In genomic region chr4:52100062-52100461, GRCh38 we compare ENCODE assay signal across 20 cellular contexts. TPM values are rescaled to one million over a fixed set of nuclear protein-coding genes. Genes with fewer than 3 reads are reported as not detected.
A peak's percentile ranks its signal among the peaks of the same experiment; 100 is the strongest.
DNase-seq lines count a peak whose midpoint lies in the region; ATAC-seq and TF ChIP-seq lines count a peak whose summit lies in the region.
"Had no signal": no experiment of that assay in that cellular context is flagged by ENCODE, and none has a peak within 500 bp of the region (broad histone marks: within the 10 kb centered on the region; RNA-seq: fewer than 3 reads in every experiment).

No MANE protein-coding gene starts in this region.

- ATAC-seq in GM19372 (IDR thresholded peaks at IDR 0.05; ENCODE audit: low read depth, unreplicated experiment) (peak; percentile 81), HG03342 (IDR thresholded peaks at IDR 0.05; ENCODE audit: unreplicated experiment) (peak; percentile 81), sciatic nerve (peak; percentile 39)
- no peak for ATAC-seq in activated CD8-positive, alpha-beta memory T cell treated with anti-CD3 and anti-CD28 coated beads, Interleukin-2, amount 10 ng/mL, durations not matched to agents 7 days and 5 days
- ATAC-seq: activated CD4-positive, alpha-beta T cell treated with anti-CD3 and anti-CD28 coated beads for 36 hours; GM12878; naive thymus-derived CD4-positive, alpha-beta T cell had no signal

- no peak for TF ChIP-seq POLR2A in ovary (IDR thresholded peaks at IDR 0.05)

- WGBS in mammary epithelial cell (ENCODE audit: low coverage, missing lambda C conversion rate): 6% methylated on average over 2 of the region's 2 CpGs
- WGBS in ovary, 3 donors: 25 to 39% (median 29%) methylated on average over 2 of the region's 2 CpGs

- H3K27me3 ChIP-seq in mammary epithelial cell (ENCODE audit: insufficient read depth, low read length): no peaks in the 10 kb centered on the region
- H3K27me3 ChIP-seq in ovary: no peaks in the 10 kb centered on the region
- H3K27me3 ChIP-seq: BLaER1 treated with 17β-estradiol and CSF1 and Interleukin-3, amounts not matched to agents 10 nM and 100 nM; hepatocyte; tibial artery had no signal

- no peaks in the 10 kb centered on the region for H3K4me1 Mint-ChIP-seq in activated CD8-positive, alpha-beta memory T cell treated with anti-CD3 and anti-CD28 coated beads, Interleukin-2, amount 10 ng/mL, durations not matched to agents 7 days and 5 days
- H3K4me1 Mint-ChIP-seq: activated CD4-positive, alpha-beta T cell treated with anti-CD3 and anti-CD28 coated beads for 36 hours; naive thymus-derived CD4-positive, alpha-beta T cell had no signal

- no peak for TF ChIP-seq CTCF in mammary epithelial cell (conservative IDR thresholded peaks at IDR 0.05 in 1 of 2, IDR thresholded peaks at IDR 0.05 in 1 of 2; ENCODE audit: extremely low read depth in 1 of 2, insufficient read depth in 1 of 2, low read depth in 1 of 2, low read length in 2 of 2)
- no peak for TF ChIP-seq CTCF in ovary (IDR thresholded peaks at IDR 0.05)

- intact Hi-C loops in mammary epithelial cell (cut with micrococcal nuclease) (loop anchor here (5.0 kb wide), 3 partner anchors 48 to 277 kb away; partner anchors contain the start of genes SGCB and SPATA18), sciatic nerve (cut with DNase I) (no loop called here), ovary (cut with DNase I) (no loop called here)

- H3K9me3 ChIP-seq in mammary epithelial cell (replicated peaks; ENCODE audit: insufficient read depth, low read length) (no peaks in the 10 kb centered on the region), ovary (no peaks in the 10 kb centered on the region)
- H3K9me3 ChIP-seq: BLaER1 treated with 17β-estradiol and CSF1 and Interleukin-3, amounts not matched to agents 10 nM and 100 nM; HAP-1; left ventricle myocardium inferior; tibial artery had no signal

- peaks cover 3% of the 10 kb centered on the region for H3K27me3 Mint-ChIP-seq in activated CD8-positive, alpha-beta memory T cell treated with anti-CD3 and anti-CD28 coated beads, Interleukin-2, amount 10 ng/mL, durations not matched to agents 7 days and 5 days
- H3K27me3 Mint-ChIP-seq: activated T-cell treated with anti-CD3 and anti-CD28 coated beads, Interleukin-2, amount 50 U/mL, for 24 hours had no signal

- H4K20me1 ChIP-seq in mammary epithelial cell (ENCODE audit: insufficient read depth, low read length): no peaks in the 10 kb centered on the region
- H4K20me1 ChIP-seq: BLaER1 treated with 17β-estradiol and CSF1 and Interleukin-3, amounts not matched to agents 10 nM and 100 nM had no signal

- TF ChIP-seq EP300 in ovary (IDR thresholded peaks at IDR 0.05): no peak

- dilution Hi-C loops in mammary epithelial cell (cut with HindIII; ENCODE audit: low sequenced_read_pairs): no loop called here

- no peak overlapping the region for H3K27ac Mint-ChIP-seq in activated CD8-positive, alpha-beta memory T cell treated with anti-CD3 and anti-CD28 coated beads, Interleukin-2, amount 10 ng/mL, durations not matched to agents 7 days and 5 days
- H3K27ac Mint-ChIP-seq: activated CD4-positive, alpha-beta T cell treated with anti-CD3 and anti-CD28 coated beads for 36 hours; activated T-cell treated with anti-CD3 and anti-CD28 coated beads, Interleukin-2, amount 50 U/mL, for 24 hours; naive thymus-derived CD4-positive, alpha-beta T cell had no signal

- in situ Hi-C loops in mammary epithelial cell (cut with MboI; ENCODE audit: low sequenced_read_pairs in 2 of 2): loop anchor here in 1 of 2 donors (25.0 kb wide), 1 partner anchor 887 kb away; no protein-coding TSS in a partner anchor

- no peak overlapping the region for H3K4me3 ChIP-seq in mammary epithelial cell (replicated peaks in 1 of 3; ENCODE audit: insufficient read depth in 1 of 3, low read depth in 2 of 3, low read length in 3 of 3)
- H3K4me3 ChIP-seq in ovary: no peak overlapping the region
- H3K4me3 ChIP-seq: BLaER1 treated with 17β-estradiol and CSF1 and Interleukin-3, amounts not matched to agents 10 nM and 100 nM; coronary artery; GM12878; HAP-1; hepatocyte; left ventricle myocardium inferior; tibial artery had no signal

- no peak overlapping the region for H3K9ac ChIP-seq in mammary epithelial cell (ENCODE audit: insufficient read depth, low read length)
- H3K9ac ChIP-seq: BLaER1 treated with 17β-estradiol and CSF1 and Interleukin-3, amounts not matched to agents 10 nM and 100 nM had no signal

- BruUV-seq in mammary epithelial cell (replicated peaks; lab: Mats Ljungman, UMichigan): no TSS peak

- H3K4me1 ChIP-seq in mammary epithelial cell (ENCODE audit: insufficient read depth, low read length) (peaks cover 25% of the 10 kb centered on the region), ovary (ENCODE audit: insufficient read depth) (no peaks in the 10 kb centered on the region)
- H3K4me1 ChIP-seq: HAP-1 had no signal

- H2AFZ ChIP-seq in mammary epithelial cell (ENCODE audit: low read depth, low read length): no peak overlapping the region
- H2AFZ ChIP-seq: hepatocyte had no signal

- CTCF ChIA-PET in mammary epithelial cell (lab: Charles Lee; ENCODE audit: low non-redundant PET): interaction anchor here (0.6 kb wide), 1 partner anchor 882 kb away, joined by 4 read pairs; no protein-coding TSS in a partner anchor
- CTCF ChIA-PET in activated CD8-positive, alpha-beta memory T cell treated with anti-CD3 and anti-CD28 coated beads, Interleukin-2, amount 10 ng/mL, durations not matched to agents 7 days and 5 days (lab: Charles Lee): no interaction called here

- no peak overlapping the region for H3K4me3 Mint-ChIP-seq in activated CD8-positive, alpha-beta memory T cell treated with anti-CD3 and anti-CD28 coated beads, Interleukin-2, amount 10 ng/mL, durations not matched to agents 7 days and 5 days
- H3K4me3 Mint-ChIP-seq: activated CD4-positive, alpha-beta T cell treated with anti-CD3 and anti-CD28 coated beads for 36 hours; activated T-cell treated with anti-CD3 and anti-CD28 coated beads, Interleukin-2, amount 50 U/mL, for 24 hours; naive thymus-derived CD4-positive, alpha-beta T cell had no signal

- no peaks in the 10 kb centered on the region for H3K36me3 Mint-ChIP-seq in activated CD8-positive, alpha-beta memory T cell treated with anti-CD3 and anti-CD28 coated beads, Interleukin-2, amount 10 ng/mL, durations not matched to agents 7 days and 5 days
- H3K36me3 Mint-ChIP-seq: naive thymus-derived CD4-positive, alpha-beta T cell had no signal

- peak; percentile 87 for DNase-seq in mammary epithelial cell
- no peak for DNase-seq in sciatic nerve (ENCODE audit: low spot score)
- DNase-seq in activated CD8-positive, alpha-beta memory T cell treated with anti-CD3 and anti-CD28 coated beads, Interleukin-2, amount 10 ng/mL, durations not matched to agents 7 days and 5 days: no peak
- no peak for DNase-seq in ovary
- no peak for DNase-seq in islet precursor cell
- DNase-seq: activated CD4-positive, alpha-beta T cell treated with anti-CD3 and anti-CD28 coated beads for 36 hours; activated T-cell treated with anti-CD3 and anti-CD28 coated beads, Interleukin-2, amount 50 U/mL, for 24 hours; left ventricle myocardium inferior; naive thymus-derived CD4-positive, alpha-beta T cell; NCI-H774; tibial artery had no signal

- peak overlapping the region; percentile 15 for H3K4me2 ChIP-seq in mammary epithelial cell (ENCODE audit: insufficient read depth, low read depth, low read length)
- H3K4me2 ChIP-seq: BLaER1 treated with 17β-estradiol and CSF1 and Interleukin-3, amounts not matched to agents 10 nM and 100 nM; hepatocyte had no signal

- H3K27ac ChIP-seq in mammary epithelial cell (ENCODE audit: insufficient read depth, low read depth, low read length): no peak overlapping the region
- H3K27ac ChIP-seq in ovary: no peak overlapping the region
- H3K27ac ChIP-seq: BLaER1 treated with 17β-estradiol and CSF1 and Interleukin-3, amounts not matched to agents 10 nM and 100 nM; coronary artery; hepatocyte; left ventricle myocardium inferior; tibial artery had no signal

- no peaks in the 10 kb centered on the region for H3K79me2 ChIP-seq in mammary epithelial cell (ENCODE audit: insufficient read depth, low read length)
- H3K79me2 ChIP-seq: hepatocyte had no signal

- H3K36me3 ChIP-seq in mammary epithelial cell (ENCODE audit: insufficient read depth, low read length) (no peaks in the 10 kb centered on the region), ovary (no peaks in the 10 kb centered on the region)
- H3K36me3 ChIP-seq: BLaER1 treated with 17β-estradiol and CSF1 and Interleukin-3, amounts not matched to agents 10 nM and 100 nM; HAP-1; left ventricle myocardium inferior; tibial artery had no signal

- H3K9me3 Mint-ChIP-seq in activated CD8-positive, alpha-beta memory T cell treated with anti-CD3 and anti-CD28 coated beads, Interleukin-2, amount 10 ng/mL, durations not matched to agents 7 days and 5 days (ENCODE audit: low read depth): no peaks in the 10 kb centered on the region
- H3K9me3 Mint-ChIP-seq: activated T-cell treated with anti-CD3 and anti-CD28 coated beads, Interleukin-2, amount 50 U/mL, for 24 hours had no signal

RNA-seq across cellular contexts. Expression of gene SPATA18, which starts 49.0 kb away (rescaled TPM):
- total RNA-seq in mammary epithelial cell: 10 to 100 TPM; 21.0 to 32.0 TPM
- polyA plus RNA-seq in mammary epithelial cell: 12.1 TPM
- polyA minus RNA-seq in mammary epithelial cell: 37.2 TPM
- 10.8 TPM for total RNA-seq in sciatic nerve
- under 1 TPM; 0.35 to 0.53 TPM for total RNA-seq in activated CD8-positive, alpha-beta memory T cell treated with anti-CD3 and anti-CD28 coated beads, Interleukin-2, amount 10 ng/mL, durations not matched to agents 7 days and 5 days
- total RNA-seq in ovary: 10 to 100 TPM in 1 of 7 donors, 1 to 10 TPM in 6; 1.3 to 40.6 (median 7.6) TPM
- 1 to 10 TPM in 1 of 2 donors, under 1 TPM in 1; 0.77 to 4.8 TPM for polyA plus RNA-seq in ovary
- total RNA-seq: Daoy, M059J had no signal
- polyA plus RNA-seq: naive thymus-derived CD4-positive, alpha-beta T cell had no signal
